ENCODE assay signal across 10 cellular contexts in genomic region chr6:159700970-159701369, GRCh38. TPM values are rescaled to one million over a fixed set of nuclear protein-coding genes. Genes with fewer than 3 reads are reported as not detected.
DNase-seq lines count a peak whose midpoint lies in the region; ATAC-seq and TF ChIP-seq lines count a peak whose summit lies in the region.
"Had no signal": no experiment of that assay in that cellular context is flagged by ENCODE, and none has a peak within 500 bp of the region (broad histone marks: within the 10 kb centered on the region; RNA-seq: fewer than 3 reads in every experiment).

No MANE protein-coding gene starts in this region.

- H3F3A ChIP-seq in SK-N-SH (replicated peaks; ENCODE audit: insufficient read depth), result peaks cover 21% of the 10 kb centered on the region

- H3K27me3 ChIP-seq in SK-N-SH (ENCODE audit: insufficient read depth) (no peaks in the 10 kb centered on the region), adrenal gland (no peaks in the 10 kb centered on the region), left lung (no peaks in the 10 kb centered on the region), tibial artery (no peaks in the 10 kb centered on the region)
- H3K27me3 ChIP-seq: ovary had no signal

- H3K27ac ChIP-seq in SK-N-SH (ENCODE audit: low read depth in 2 of 2, low read length in 1 of 2) (peak overlapping the region in 1 of 2 experiments; percentile 72; a peak in 2 of 4 replicates), adrenal gland (peak overlapping the region; percentile 33 to 89 (median 85)), left lung (peak overlapping the region; percentile 68 to 89), tibial artery (peak overlapping the region; percentile 90 to 94)
- H3K27ac ChIP-seq: ovary had no signal

- no peak overlapping the region for H2AFZ ChIP-seq in SK-N-SH (ENCODE audit: low read depth)

- no peak for ATAC-seq in SK-N-SH treated with all-trans-retinoic acid at 6 μM for 48 hours
- ATAC-seq in left lung, result no peak
- no peak for ATAC-seq in HG03439 (IDR thresholded peaks at IDR 0.05; ENCODE audit: unreplicated experiment)

- TF ChIP-seq EP300 in SK-N-SH (IDR thresholded peaks at IDR 0.05; ENCODE audit: borderline replicate concordance in 1 of 2, low read depth in 1 of 2, low read length in 1 of 2), result no peak

- no peak overlapping the region; the same call in 1 of the 2 replicates for H3K9ac ChIP-seq in SK-N-SH

- H3K36me3 ChIP-seq in SK-N-SH (replicated peaks in 1 of 2; ENCODE audit: control insufficient read depth in 1 of 2, insufficient read depth in 2 of 2, low read length in 1 of 2), result no peaks in the 10 kb centered on the region
- no peaks in the 10 kb centered on the region for H3K36me3 ChIP-seq in adrenal gland (replicated peaks in 1 of 2)
- H3K36me3 ChIP-seq in left lung, result no peaks in the 10 kb centered on the region
- H3K36me3 ChIP-seq in tibial artery, result no peaks in the 10 kb centered on the region
- H3K36me3 ChIP-seq: ovary had no signal

- TF ChIP-seq RAD21 in SK-N-SH (IDR thresholded peaks at IDR 0.05; ENCODE audit: low read length), result no peak

- CTCF ChIA-PET in SK-N-SH (lab: Yijun Ruan, JAX), result interaction anchor here (1.7 to 2.5 kb wide), 2 partner anchors 19 to 20 kb away, joined by 6 read pairs; no protein-coding TSS in a partner anchor

- intact Hi-C loops in adrenal gland (cut with DNase I), result no loop called here
- intact Hi-C loops in left lung (cut with DNase I), result no loop called here
- intact Hi-C loops in tibial artery (cut with DNase I; ENCODE audit: low total_unique reads), result no loop called here

- peaks cover 13% of the 10 kb centered on the region; the same call in 1 of the 2 replicates for H3K79me2 ChIP-seq in SK-N-SH (ENCODE audit: insufficient read depth)

- peaks cover 0 to 12% of the 10 kb centered on the region in 2 experiments; a peak in 2 of 4 replicates for H3K4me1 ChIP-seq in SK-N-SH (ENCODE audit: control insufficient read depth in 1 of 2, insufficient read depth in 2 of 2, low read depth in 1 of 2, low read length in 1 of 2)
- peaks cover 8 to 19% of the 10 kb centered on the region in 2 donors for H3K4me1 ChIP-seq in adrenal gland (replicated peaks in 1 of 2)
- H3K4me1 ChIP-seq in left lung, result peaks cover 9 to 41% of the 10 kb centered on the region in 2 donors
- peaks cover 0 to 31% (median 19%) of the 10 kb centered on the region in 4 donors for H3K4me1 ChIP-seq in tibial artery

- 67% methylated on average over 1 of the region's 1 CpG for WGBS in SK-N-SH (ENCODE audit: low lambda C conversion rate)
- WGBS in adrenal gland, 4 donors, result 43 to 77% (median 55%) methylated on average over 1 of the region's 1 CpG

- DNase-seq in SK-N-SH (no peak), adrenal gland (peak in 1 of 7 donors; percentile 24), left lung (no peak), tibial artery (no peak), COLO829 (ENCODE audit: low spot score) (no peak), DMS53 (lab: John Stamatoyannopoulos, UW) (no peak)
- DNase-seq: KBM-7, ovary had no signal

- POLR2A ChIA-PET in SK-N-SH (lab: Yijun Ruan, JAX), result no interaction called here

- H3K9me2 ChIP-seq in SK-N-SH, result no peaks in the 10 kb centered on the region

- 0 out of 2 replicates have a peak overlapping the region, but pooled peaks have one; percentile 4 for H3K4me2 ChIP-seq in SK-N-SH

- H4K20me1 ChIP-seq in SK-N-SH (ENCODE audit: insufficient read depth), result no peaks in the 10 kb centered on the region

- H3K9me3 ChIP-seq in SK-N-SH (no peaks in the 10 kb centered on the region), adrenal gland (replicated peaks in 1 of 3) (no peaks in the 10 kb centered on the region), left lung (no peaks in the 10 kb centered on the region), tibial artery (no peaks in the 10 kb centered on the region)

- TF ChIP-seq CTCF in SK-N-SH (IDR thresholded peaks at IDR 0.05), result no peak
- no peak for TF ChIP-seq CTCF in adrenal gland (IDR thresholded peaks at IDR 0.05)
- no peak for TF ChIP-seq CTCF in left lung (IDR thresholded peaks at IDR 0.05)
- no peak for TF ChIP-seq CTCF in tibial artery (IDR thresholded peaks at IDR 0.05)

- TF ChIP-seq POLR2A in adrenal gland (IDR thresholded peaks at IDR 0.05), result no peak

- H3K4me3 ChIP-seq in SK-N-SH (ENCODE audit: low read depth in 2 of 2, low read length in 1 of 2) (no peak overlapping the region), adrenal gland (no peak overlapping the region), left lung (no peak overlapping the region), tibial artery (no peak overlapping the region)
- H3K4me3 ChIP-seq: ovary had no signal

TF ChIP-seq in SK-N-SH, 30 proteins besides CTCF, POLR2A, EP300 and RAD21:
- TF ChIP-seq TCF12 (IDR thresholded peaks at IDR 0.05), result no peak
- no peak for TF ChIP-seq YY1 (IDR thresholded peaks at IDR 0.05; ENCODE audit: low read depth)
- TF ChIP-seq EZH2phosphoT487 (IDR thresholded peaks at IDR 0.05; ENCODE audit: borderline replicate concordance, low read depth), result no peak
- no peak for TF ChIP-seq NFIC (IDR thresholded peaks at IDR 0.05; ENCODE audit: borderline replicate concordance)
- TF ChIP-seq USF1 (IDR thresholded peaks at IDR 0.05; ENCODE audit: borderline replicate concordance, low read depth), result no peak
- TF ChIP-seq POLR2AphosphoS5 (IDR thresholded peaks at IDR 0.05; ENCODE audit: low read depth, low read length), result no peak
- TF ChIP-seq FOSL2 (IDR thresholded peaks at IDR 0.05; ENCODE audit: borderline replicate concordance, low read depth), result no peak
- no peak for TF ChIP-seq MAX (IDR thresholded peaks at IDR 0.05; ENCODE audit: low read depth)
- TF ChIP-seq ELF1 (IDR thresholded peaks at IDR 0.05), result no peak
- TF ChIP-seq PBX3 (IDR thresholded peaks at IDR 0.05), result no peak

TF ChIP-seq in SK-N-SH treated with all-trans-retinoic acid at 6 μM for 48 hours, 23 proteins besides CTCF, POLR2A, EP300 and RAD21:
- TF ChIP-seq ZFP3 (CRISPR knock-in tag; IDR thresholded peaks at IDR 0.05) (no peak), SNAI2 (CRISPR knock-in tag; IDR thresholded peaks at IDR 0.05) (no peak), RARB (CRISPR knock-in tag; IDR thresholded peaks at IDR 0.05) (no peak), PPARA (CRISPR knock-in tag; IDR thresholded peaks at IDR 0.05; ENCODE audit: borderline replicate concordance) (no peak), ZFP30 (CRISPR knock-in tag; IDR thresholded peaks at IDR 0.05) (no peak), PATZ1 (CRISPR knock-in tag; IDR thresholded peaks at IDR 0.05; ENCODE audit: borderline replicate concordance) (no peak)

RNA-seq across cellular contexts. Expression of gene SOD2, which starts 7.9 kb away (rescaled TPM):
- polyA plus RNA-seq in SK-N-SH (2012; rRNA removed) (26.8 and 29.0 TPM in 2 replicates), adrenal gland (100 to 1,000 TPM; 129 to 348 (median 208) TPM)
- 47.2 and 55.1 TPM in 2 replicates for polyA plus RNA-seq in SK-N-SH (2012; cell fraction: cytosol; rRNA removed)
- 21.7 and 30.3 TPM in 2 replicates for polyA plus RNA-seq in SK-N-SH (2012; cell fraction: nucleus; rRNA removed)
- total RNA-seq in adrenal gland (1,000 to 10,000 TPM in 2 of 8 donors, 100 to 1,000 TPM in 6; 312 to 3,032 (median 460) TPM), left lung (100 to 1,000 TPM; 179 to 879 TPM)

RNA-seq across cellular contexts. Expression of gene WTAP, which starts 26.3 kb away (rescaled TPM):
- polyA plus RNA-seq in SK-N-SH (2012; rRNA removed) (12.8 and 14.0 TPM in 2 replicates), adrenal gland (100 to 1,000 TPM in 2 of 3 donors, 10 to 100 TPM in 1; 56.8 to 162 (median 116) TPM)
- 18.5 and 25.9 TPM in 2 replicates for polyA plus RNA-seq in SK-N-SH (2012; cell fraction: cytosol; rRNA removed)
- polyA plus RNA-seq in SK-N-SH (2012; cell fraction: nucleus; rRNA removed), result 14.7 and 20.3 TPM in 2 replicates
- total RNA-seq in adrenal gland (100 to 1,000 TPM in 3 of 8 donors, 10 to 100 TPM in 5; 78.9 to 145 (median 85.0) TPM), left lung (100 to 1,000 TPM in 1 of 2 donors, 10 to 100 TPM in 1; 66.6 to 104 TPM)
